10 cellular contexts compared by ENCODE assay signal in genomic region chr15:67927501-67928156, GRCh38.
A peak's percentile ranks its signal among the peaks of the same experiment; 100 is the strongest.
DNase-seq lines count a peak whose midpoint lies in the region; ATAC-seq and TF ChIP-seq lines count a peak whose summit lies in the region.
"Had no signal": no experiment of that assay in that cellular context is flagged by ENCODE, and none has a peak within 500 bp of the region (broad histone marks: within the 10 kb centered on the region; RNA-seq: fewer than 3 reads in every experiment).

No MANE protein-coding gene starts in this region.

- no peaks in the 10 kb centered on the region for H3K36me3 ChIP-seq in cardiac muscle cell

- H3K9me3 ChIP-seq in cardiac muscle cell (ENCODE audit: low read depth): no peaks in the 10 kb centered on the region

- peak overlapping the region; percentile 93 for H3K27ac ChIP-seq in cardiac muscle cell

- in situ Hi-C loops in Caki2 (cut with HindIII; ENCODE audit: low pct_unique_long_range_greater_than_20kb, low sequenced_read_pairs) (no loop called here), KBM-7 (cut with MboI; ENCODE audit: low pct_unique_long_range_greater_than_20kb, low sequenced_read_pairs) (no loop called here)

- ATAC-seq in SK-N-SH treated with all-trans-retinoic acid at 6 μM for 48 hours (peak; percentile 97), GM21723 (IDR thresholded peaks at IDR 0.05; ENCODE audit: unreplicated experiment) (no peak)
- ATAC-seq: stimulated activated naive B cell treated with anti-CD40 and anti-IgM and Interleukin-4, amounts not matched to agents 10 μg/mL and 1 μg/mL and 100 μg/mL, for 72 hours had no signal

- no peaks in the 10 kb centered on the region for H3K27me3 ChIP-seq in cardiac muscle cell

- DNase-seq in Caki2 (ENCODE audit: low read depth): peak; percentile 24
- DNase-seq in cardiac muscle cell (ENCODE audit: low read depth in 1 of 2, low spot score in 1 of 2): peak; percentile 91 to 97
- DNase-seq in putamen (ENCODE audit: low spot score): peak; percentile 28
- DNase-seq in LoVo (ENCODE audit: low spot score): no peak
- no peak for DNase-seq in UCSD-AML1 (lab: John Stamatoyannopoulos, UW; ENCODE audit: unreplicated experiment)
- DNase-seq in KBM-7: no peak
- DNase-seq: OCI-M1; stimulated activated naive B cell treated with anti-CD40 and anti-IgM and Interleukin-4, amounts not matched to agents 10 μg/mL and 1 μg/mL and 100 μg/mL, for 72 hours had no signal

- H3K4me1 ChIP-seq in cardiac muscle cell (ENCODE audit: low read depth): peaks cover 26% of the 10 kb centered on the region

- no peak overlapping the region for H3K4me3 ChIP-seq in cardiac muscle cell

- TF ChIP-seq CTCF in cardiac muscle cell (IDR thresholded peaks at IDR 0.05; ENCODE audit: low read depth, low read length): no peak

TF ChIP-seq in SK-N-SH treated with all-trans-retinoic acid at 6 μM for 48 hours, 23 proteins besides CTCF, POLR2A, EP300 and RAD21:
- TF ChIP-seq ISL1 (CRISPR knock-in tag; IDR thresholded peaks at IDR 0.05) (peak; percentile 88), ZFP30 (CRISPR knock-in tag; IDR thresholded peaks at IDR 0.05) (no peak), CREB5 (CRISPR knock-in tag; IDR thresholded peaks at IDR 0.05; ENCODE audit: low read depth) (peak; percentile 45; the same call in 1 of the 2 replicates)

Comparison
In these comparisons a context has a peak if more than half of its experiments do, and no peak if none do; other contexts are left out.
1. DNase-seq: peak in Caki2 (single experiment), cardiac muscle cell (2 of 2) and putamen (single experiment); none in LoVo (single experiment), UCSD-AML1 (single experiment) and KBM-7 (single experiment).